ENCODE assay signal across 11 cellular contexts in the genomic region with DNA sequence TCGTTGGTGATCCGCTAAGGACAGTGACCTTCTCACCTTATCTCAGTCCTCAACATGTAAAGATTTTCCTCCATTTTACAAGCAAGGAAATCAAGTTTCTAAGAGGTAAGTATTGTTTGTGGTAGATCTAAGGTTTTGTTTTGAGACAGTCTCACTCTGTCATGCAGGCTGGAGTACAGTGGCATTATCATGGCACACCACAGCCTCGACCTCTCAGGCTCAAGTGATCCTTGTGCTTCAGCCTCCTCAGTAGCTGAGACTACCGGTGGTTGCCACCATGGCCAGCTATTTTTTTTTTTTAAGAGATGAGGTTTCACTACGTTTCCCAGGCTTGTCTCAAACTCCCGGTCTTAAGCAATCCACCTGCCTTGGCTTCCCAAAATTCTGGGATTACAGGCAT.
"Had no signal": no experiment of that assay in that cellular context is flagged by ENCODE, and none has a peak within 500 bp of the region (broad histone marks: within the 10 kb centered on the region; RNA-seq: fewer than 3 reads in every experiment).

No MANE protein-coding gene starts in this region.

- H3K9me3 Mint-ChIP-seq: immature natural killer cell, nephron had no signal

- H3K27ac Mint-ChIP-seq: progenitor cell of endocrine pancreas had no signal

- H3K4me3 Mint-ChIP-seq: immature natural killer cell had no signal

- DNase-seq: activated CD8-positive, alpha-beta memory T cell treated with anti-CD3 and anti-CD28 coated beads, Interleukin-2, amount 50 U/mL, for 4 hours; dermis blood vessel endothelial cell; heart left ventricle; immature natural killer cell; mesenchymal stem cell; occipital lobe; right cardiac atrium; stimulated activated CD4-positive, alpha-beta T cell treated with anti-CD3 and anti-CD28 coated beads, Interleukin-15, amount 100 ng/mL, for 24 hours; stimulated activated CD4-positive, alpha-beta T cell treated with anti-CD3 and anti-CD28 coated beads, Interleukin-4, amount 100 ng/mL, for 24 hours had no signal

- H3K36me3 Mint-ChIP-seq: immature natural killer cell had no signal

- H3K27me3 Mint-ChIP-seq: progenitor cell of endocrine pancreas had no signal
